21 cellular contexts compared by ENCODE assay signal in the genomic region with DNA sequence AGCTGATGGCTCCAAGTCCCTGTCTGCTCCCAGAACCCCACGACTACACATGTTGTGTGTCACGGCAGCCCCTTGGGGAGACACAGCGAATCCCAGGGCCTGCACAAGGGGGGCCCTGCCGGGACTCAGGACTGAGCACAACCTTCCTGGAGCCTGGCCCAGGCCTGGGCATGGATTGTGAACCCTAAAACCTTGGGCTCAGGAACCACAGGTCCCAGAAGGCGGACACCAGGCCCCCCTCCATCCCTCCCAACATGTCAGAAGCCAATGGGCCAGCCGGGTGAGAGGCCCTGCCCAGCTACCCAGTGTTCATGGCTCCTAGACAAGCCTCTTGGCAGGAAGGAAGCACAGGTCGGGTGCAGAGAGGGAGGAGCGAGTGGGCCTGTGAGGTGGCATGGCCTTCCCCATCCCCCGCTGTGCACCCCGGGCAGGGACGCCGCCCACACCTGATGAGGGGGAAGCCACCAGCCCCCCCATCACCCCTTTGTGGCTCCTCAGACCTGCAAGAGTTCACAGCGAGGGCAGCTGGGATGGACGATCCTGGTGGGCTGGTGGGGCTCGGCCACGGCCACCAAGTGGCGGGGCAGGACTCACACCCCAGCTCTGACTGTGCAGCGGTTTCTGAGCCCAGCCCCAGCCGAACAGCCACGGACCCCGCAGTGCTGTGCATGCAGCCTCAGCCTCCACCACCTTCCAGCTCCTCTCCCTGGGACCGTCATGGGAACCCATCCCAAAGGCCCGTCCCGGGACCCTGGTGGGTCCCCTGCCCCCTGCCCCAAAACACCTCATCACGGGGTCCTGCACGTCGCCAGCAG. TPM values are rescaled to one million over a fixed set of nuclear protein-coding genes. Genes with fewer than 3 reads are reported as not detected.
DNase-seq lines count a peak whose midpoint lies in the region; ATAC-seq, FAIRE-seq and TF ChIP-seq lines count a peak whose summit lies in the region.
"Had no signal": no experiment of that assay in that cellular context is flagged by ENCODE, and none has a peak within 500 bp of the region (broad histone marks: within the 10 kb centered on the region; RNA-seq: fewer than 3 reads in every experiment).

No MANE protein-coding gene starts in this region.

- in situ Hi-C loops in GM13976 (cut with MboI; ENCODE audit: low sequenced_read_pairs, unreplicated experiment): no loop called here
- in situ Hi-C loops in GM23248 (cut with MboI): no loop called here

- H3K27me3 Mint-ChIP-seq in WTC11 (ENCODE audit: low read depth): peaks cover 7% of the 10 kb centered on the region

- H3K79me2 ChIP-seq in GM23248 (ENCODE audit: insufficient read depth): no peaks in the 10 kb centered on the region

- ATAC-seq in Right ventricle myocardium inferior (no peak), WTC11 (no peak)
- ATAC-seq: A549 had no signal

- H3K4me1 ChIP-seq in kidney (ENCODE audit: control insufficient read depth in 1 of 2, insufficient read depth in 1 of 2, low read depth in 1 of 2, low read length in 2 of 2): peaks cover 0 to 4% of the 10 kb centered on the region in 2 donors
- H3K4me1 ChIP-seq in GM23248 (ENCODE audit: insufficient read depth): no peaks in the 10 kb centered on the region
- peaks cover 6 to 20% of the 10 kb centered on the region in 2 donors for H3K4me1 ChIP-seq in thyroid gland
- H3K4me1 ChIP-seq: A549, HAP-1, SJSA1 had no signal

- TF ChIP-seq POLR2A in thyroid gland (IDR thresholded peaks at IDR 0.05): no peak

- no peaks in the 10 kb centered on the region for H4K20me1 ChIP-seq in GM23248 (ENCODE audit: insufficient read depth)

- H3K27me3 ChIP-seq in GM23248 (replicated peaks; ENCODE audit: insufficient read depth) (0 out of 2 replicates have a peak, but pooled peaks cover 8% of the 10 kb centered on the region), thyroid gland (no peaks in the 10 kb centered on the region)
- H3K27me3 ChIP-seq: SJSA1 had no signal

- H3K36me3 ChIP-seq in kidney (ENCODE audit: control insufficient read depth in 1 of 2, insufficient read depth in 2 of 2, low read length in 2 of 2): no peaks in the 10 kb centered on the region
- no peaks in the 10 kb centered on the region for H3K36me3 ChIP-seq in GM23248 (ENCODE audit: low read depth)
- H3K36me3 ChIP-seq in thyroid gland: no peaks in the 10 kb centered on the region
- H3K36me3 ChIP-seq: HAP-1, SJSA1 had no signal

- CTCF ChIA-PET in WTC11 (lab: Charles Lee): no interaction called here

- H3K27ac ChIP-seq in kidney (ENCODE audit: low read depth in 2 of 2, low read length in 2 of 2): no peak overlapping the region
- no peak overlapping the region for H3K27ac ChIP-seq in GM23248
- H3K27ac ChIP-seq in thyroid gland: no peak overlapping the region
- H3K27ac ChIP-seq: A549, C4-2B, SJSA1 had no signal

- H3K9me3 ChIP-seq in kidney (ENCODE audit: control insufficient read depth in 1 of 2, low read length in 2 of 2) (peaks cover 0 to 4% of the 10 kb centered on the region in 2 donors), GM23248 (ENCODE audit: low read depth) (no peaks in the 10 kb centered on the region), thyroid gland (no peaks in the 10 kb centered on the region)
- H3K9me3 ChIP-seq: A549, HAP-1, SJSA1 had no signal

- H3F3A ChIP-seq in GM23248 (ENCODE audit: insufficient read depth): no peaks in the 10 kb centered on the region

- no peak overlapping the region for H3K4me3 Mint-ChIP-seq in WTC11
- H3K4me3 Mint-ChIP-seq: IgD-negative memory B cell had no signal

- peaks cover 22% of the 10 kb centered on the region for H3K9me3 Mint-ChIP-seq in WTC11

- H3K4me3 ChIP-seq in kidney (ENCODE audit: low read length in 2 of 2): no peak overlapping the region
- H3K4me3 ChIP-seq in GM23248: no peak overlapping the region
- no peak overlapping the region for H3K4me3 ChIP-seq in thyroid gland (replicated peaks in 1 of 3)
- H3K4me3 ChIP-seq: A549, HAP-1, SJSA1 had no signal

- H3K27ac Mint-ChIP-seq in WTC11: no peak overlapping the region
- H3K27ac Mint-ChIP-seq: IgD-negative memory B cell had no signal

- no peak overlapping the region for H2AFZ ChIP-seq in GM23248

- no peak overlapping the region for H3K9ac ChIP-seq in kidney (ENCODE audit: low read length in 2 of 2)
- no peak overlapping the region for H3K9ac ChIP-seq in GM23248

- TF ChIP-seq CTCF in WTC11 (IDR thresholded peaks at IDR 0.05) (no peak), kidney (IDR thresholded peaks at IDR 0.05; ENCODE audit: borderline replicate concordance, extremely low read depth, insufficient read depth) (no peak), GM13976 (IDR thresholded peaks at IDR 0.05; ENCODE audit: borderline replicate concordance, control extremely low read depth, extremely low read depth, insufficient read depth, missing control alignments) (no peak), thyroid gland (IDR thresholded peaks at IDR 0.05) (no peak)

- no peak for FAIRE-seq in kidney (lab: Jason Lieb, UNC)
- FAIRE-seq: A549, GM12892 had no signal

- no peaks in the 10 kb centered on the region for H3K9me2 ChIP-seq in GM23248 (ENCODE audit: insufficient read depth)

- peaks cover 6% of the 10 kb centered on the region; the same call in 1 of the 2 replicates for H3K36me3 Mint-ChIP-seq in WTC11

- intact Hi-C loops in cardiac septum (cut with DNase I) (no loop called here), Right ventricle myocardium inferior (cut with DNase I) (no loop called here), kidney (cut with DNase I) (no loop called here), thyroid gland (cut with DNase I) (no loop called here)

- POLR2A ChIA-PET in WTC11 (lab: Charles Lee): no interaction called here

- H3K4me2 ChIP-seq in GM23248 (ENCODE audit: unreplicated experiment): no peak overlapping the region
- H3K4me2 ChIP-seq: A549 had no signal

- WGBS in GM23248 (ENCODE audit: low coverage in 1 of 2, low lambda C conversion rate in 2 of 2, missing lambda C conversion rate in 2 of 2), 2 experiments: 58 to 65% methylated on average over 25 to 26 of the region's 27 CpGs
- 89 to 92% methylated on average over 9 to 21 of the region's 27 CpGs for WGBS in thyroid gland, 2 donors

- DNase-seq in cardiac septum (ENCODE audit: low spot score) (peak; percentile 67), Right ventricle myocardium inferior (ENCODE audit: missing footprints) (no peak), WTC11 (ENCODE audit: low spot score) (peak; percentile 11), kidney (peak; percentile 63), GM13976 (ENCODE audit: low spot score) (no peak), GM23248 (no peak), thyroid gland (no peak)
- DNase-seq: DMS 273 treated with DMSO at 0.1 percent for 48 hours, NCI-H1105 treated with DMSO at 0.1 percent for 48 hours, NCI-H187, NCI-H446 had no signal

- H3K4me1 Mint-ChIP-seq in WTC11: peaks cover 10% of the 10 kb centered on the region
- H3K4me1 Mint-ChIP-seq: IgD-negative memory B cell had no signal

TF ChIP-seq in WTC11, 78 proteins besides CTCF, POLR2A, EP300 and RAD21 (continues in another document):
- TF ChIP-seq, protein P1, sequence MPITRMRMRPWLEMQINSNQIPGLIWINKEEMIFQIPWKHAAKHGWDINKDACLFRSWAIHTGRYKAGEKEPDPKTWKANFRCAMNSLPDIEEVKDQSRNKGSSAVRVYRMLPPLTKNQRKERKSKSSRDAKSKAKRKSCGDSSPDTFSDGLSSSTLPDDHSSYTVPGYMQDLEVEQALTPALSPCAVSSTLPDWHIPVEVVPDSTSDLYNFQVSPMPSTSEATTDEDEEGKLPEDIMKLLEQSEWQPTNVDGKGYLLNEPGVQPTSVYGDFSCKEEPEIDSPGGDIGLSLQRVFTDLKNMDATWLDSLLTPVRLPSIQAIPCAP (CRISPR knock-in tag; IDR thresholded peaks at IDR 0.05): no peak

RNA-seq across cellular contexts. Expression of a gene that starts 3.7 kb away (rescaled TPM):
- total RNA-seq in cardiac septum: 4.8 TPM
- 1.7 TPM for total RNA-seq in Right ventricle myocardium inferior
- total RNA-seq in WTC11 (2021): 7.1 to 13.1 TPM (median 13.0 TPM) in 3 replicates
- 10.7 TPM for total RNA-seq in kidney
- 10.8 TPM for polyA plus RNA-seq in kidney (ENCODE audit: insufficient read depth, low read depth, low replicate concordance)
- 0.11 and 0.13 TPM in 2 replicates for total RNA-seq in GM23248 (2014; rRNA removed; shearing (Covaris generic))
- 0.14 TPM in 1 of 2 replicates, not detected in the other for polyA plus RNA-seq in GM23248 (2016; fragmentation: Nextera tagmentation; extraction: Ambion mirVana)
- 10 to 100 TPM in 2 of 4 donors, 1 to 10 TPM in 2; 6.4 to 26.4 (median 14.4) TPM for total RNA-seq in thyroid gland
- total RNA-seq: OCI-LY7, SJSA1 had no signal
- polyA plus RNA-seq: A549 had no signal

RNA-seq across cellular contexts. Expression of a gene that starts 45.0 kb away (rescaled TPM):
- total RNA-seq in cardiac septum (734 TPM), Right ventricle myocardium inferior (1,162 TPM), WTC11 (2021) (458 to 478 TPM (median 468 TPM) in 3 replicates), kidney (248 TPM), thyroid gland (100 to 1,000 TPM in 2 of 4 donors, 10 to 100 TPM in 2; 82.2 to 144 (median 106) TPM)
- polyA plus RNA-seq in kidney (ENCODE audit: insufficient read depth, low read depth, low replicate concordance) (1,928 TPM), GM23248 (2016; fragmentation: Nextera tagmentation; extraction: Ambion mirVana) (472 and 478 TPM in 2 replicates)
- 15.6 and 26.3 TPM in 2 replicates for total RNA-seq in GM23248 (2014; rRNA removed; shearing (Covaris generic))

RNA-seq across cellular contexts. Expression of a gene that starts 45.3 kb away (rescaled TPM):
- total RNA-seq in cardiac septum (6.5 TPM), Right ventricle myocardium inferior (3.9 TPM), WTC11 (2021) (12.1 to 22.2 TPM (median 14.8 TPM) in 3 replicates), kidney (17.9 TPM), thyroid gland (10 to 100 TPM; 13.0 to 17.5 (median 14.2) TPM)
- polyA plus RNA-seq in kidney (ENCODE audit: insufficient read depth, low read depth, low replicate concordance) (29.6 TPM), GM23248 (2016; fragmentation: Nextera tagmentation; extraction: Ambion mirVana) (24.5 and 29.3 TPM in 2 replicates)
- total RNA-seq in GM23248 (2014; rRNA removed; shearing (Covaris generic)): 14.9 and 21.9 TPM in 2 replicates

RNA-seq across cellular contexts. Expression of a gene that starts 52.9 kb away (rescaled TPM):
- total RNA-seq in cardiac septum: not detected
- total RNA-seq in Right ventricle myocardium inferior: not detected
- total RNA-seq in WTC11 (2021): 0.14 to 0.31 TPM (median 0.16 TPM) in 3 replicates
- total RNA-seq in kidney: not detected
- not detected for polyA plus RNA-seq in kidney (ENCODE audit: insufficient read depth, low read depth, low replicate concordance)
- total RNA-seq in GM23248 (2014; rRNA removed; shearing (Covaris generic)): not detected in 2 replicates
- not detected in 2 replicates for polyA plus RNA-seq in GM23248 (2016; fragmentation: Nextera tagmentation; extraction: Ambion mirVana)
- not detected for total RNA-seq in thyroid gland
- total RNA-seq: Daoy, HT1080, LHCN-M2, OCI-LY7, SJSA1 had no signal
- polyA plus RNA-seq: A549, IgD-negative memory B cell had no signal

RNA-seq across cellular contexts. Expression of a gene that starts 59.9 kb away (rescaled TPM):
- total RNA-seq in cardiac septum (12.1 TPM), Right ventricle myocardium inferior (17.3 TPM), WTC11 (2021) (5.8 to 6.8 TPM (median 6.7 TPM) in 3 replicates), kidney (18.2 TPM), thyroid gland (10 to 100 TPM; 14.9 to 27.1 (median 18.3) TPM)
- polyA plus RNA-seq in kidney (ENCODE audit: insufficient read depth, low read depth, low replicate concordance) (12.6 TPM), GM23248 (2016; fragmentation: Nextera tagmentation; extraction: Ambion mirVana) (5.2 and 5.3 TPM in 2 replicates)
- 9.1 and 12.5 TPM in 2 replicates for total RNA-seq in GM23248 (2014; rRNA removed; shearing (Covaris generic))
- total RNA-seq: Daoy, HT1080, OCI-LY7, SJSA1 had no signal

Comparison
In these comparisons a context has a peak if more than half of its experiments do, and no peak if none do; other contexts are left out.
1. DNase-seq: peak in cardiac septum (single experiment), WTC11 (single experiment) and kidney (single experiment); none in Right ventricle myocardium inferior (single experiment), GM13976 (single experiment), GM23248 (single experiment) and thyroid gland (0 of 2).